Comparison of ENCODE assay signal across 12 cellular contexts in genomic region chr9:123364241-123364824, GRCh38. TPM values are rescaled to one million over a fixed set of nuclear protein-coding genes. Genes with fewer than 3 reads are reported as not detected.
A peak's percentile ranks its signal among the peaks of the same experiment; 100 is the strongest.
DNase-seq lines count a peak whose midpoint lies in the region; ATAC-seq and TF ChIP-seq lines count a peak whose summit lies in the region.
"Had no signal": no experiment of that assay in that cellular context is flagged by ENCODE, and none has a peak within 500 bp of the region (broad histone marks: within the 10 kb centered on the region; RNA-seq: fewer than 3 reads in every experiment).

No MANE protein-coding gene starts in this region.

- no peak overlapping the region for H3K4me2 ChIP-seq in Karpas-422 (ENCODE audit: low read depth, low read length, poor library complexity, severe bottlenecking)
- H3K4me2 ChIP-seq: A549 had no signal

- H3K27me3 ChIP-seq in heart left ventricle (peaks cover 0 to 28% (median 0%) of the 10 kb centered on the region in 9 donors), dorsolateral prefrontal cortex (peaks cover 0 to 6% (median 0%) of the 10 kb centered on the region in 45 donors), uterus (no peaks in the 10 kb centered on the region), Karpas-422 (ENCODE audit: low read length) (no peaks in the 10 kb centered on the region)
- H3K27me3 ChIP-seq: transverse colon had no signal

- 61 to 74% (median 68%) methylated on average over 11 of the region's 11 CpGs for WGBS in heart left ventricle, 4 donors

- TF ChIP-seq CTCF in heart left ventricle (IDR thresholded peaks at IDR 0.05) (no peak), dorsolateral prefrontal cortex (IDR thresholded peaks at IDR 0.05 in 54 of 56, conservative IDR thresholded peaks at IDR 0.05 in 2 of 56; ENCODE audit: low read depth in 1 of 56, partially characterized antibody in 56 of 56) (peak in 3 of 56 donors; percentile 5 to 15 (median 7)), mesothelial cell of epicardium (IDR thresholded peaks at IDR 0.05; ENCODE audit: unreplicated experiment) (no peak), uterus (IDR thresholded peaks at IDR 0.05) (no peak), GM13976 (IDR thresholded peaks at IDR 0.05; ENCODE audit: borderline replicate concordance, control extremely low read depth, extremely low read depth, insufficient read depth, missing control alignments) (no peak)

- H3K9me2 ChIP-seq in Karpas-422 (replicated peaks; ENCODE audit: insufficient read depth, low read length): no peaks in the 10 kb centered on the region

- intact Hi-C loops in heart left ventricle (cut with DNase I): no loop called here
- intact Hi-C loops in Right ventricle myocardium superior (cut with DNase I): no loop called here
- intact Hi-C loops in dorsolateral prefrontal cortex (cut with DNase I): no loop called here
- intact Hi-C loops in uterus (cut with DNase I; ENCODE audit: low total_unique reads): no loop called here

- no peaks in the 10 kb centered on the region for H4K20me1 ChIP-seq in Karpas-422 (ENCODE audit: insufficient read depth, low read depth, low read length)

- DNase-seq in heart left ventricle (no peak), Right ventricle myocardium superior (no peak), dorsolateral prefrontal cortex (peak in 9 of 10 donors; percentile 58 to 91 (median 81)), mesothelial cell of epicardium (ENCODE audit: low spot score in 2 of 2, unreplicated experiment in 2 of 2) (no peak), uterus (peak; percentile 87 to 95), GM13976 (ENCODE audit: low spot score) (no peak), Karpas-422 (no peak)
- DNase-seq: activated gamma-delta T cell; effector CD4-positive, alpha-beta T cell; transverse colon had no signal

- H3K27ac ChIP-seq in heart left ventricle (no peak overlapping the region), dorsolateral prefrontal cortex (peak overlapping the region in 57 of 59 donors; percentile 52 to 99 (median 87)), uterus (peak overlapping the region; percentile 81), Karpas-422 (ENCODE audit: low read length) (no peak overlapping the region)
- H3K27ac ChIP-seq: A549, transverse colon had no signal

- H3K4me1 Mint-ChIP-seq in mesothelial cell of epicardium: peaks cover 64% of the 10 kb centered on the region

- no peak overlapping the region for H3K9ac ChIP-seq in Karpas-422 (ENCODE audit: low read length)

- TF ChIP-seq POLR2A in heart left ventricle (IDR thresholded peaks at IDR 0.05) (no peak), uterus (IDR thresholded peaks at IDR 0.05) (peak in 1 of 2 donors; percentile 32)

- H3K9me3 Mint-ChIP-seq in mesothelial cell of epicardium: no peaks in the 10 kb centered on the region

- ATAC-seq in heart left ventricle (peak in 3 of 4 donors; percentile 20 to 35 (median 30)), Right ventricle myocardium superior (ENCODE audit: poor library complexity) (no peak), GM18870 (IDR thresholded peaks at IDR 0.05; ENCODE audit: unreplicated experiment) (no peak)
- ATAC-seq: A549 had no signal

- H3K9me3 ChIP-seq in heart left ventricle: no peaks in the 10 kb centered on the region
- no peaks in the 10 kb centered on the region for H3K9me3 ChIP-seq in uterus
- H3K9me3 ChIP-seq in Karpas-422 (ENCODE audit: low read length): no peaks in the 10 kb centered on the region
- H3K9me3 ChIP-seq: A549, transverse colon had no signal

- H3K4me3 Mint-ChIP-seq in mesothelial cell of epicardium: no peak overlapping the region

- peaks cover 1% of the 10 kb centered on the region for H3K36me3 Mint-ChIP-seq in mesothelial cell of epicardium

- peaks cover 0 to 8% (median 0%) of the 10 kb centered on the region in 12 donors for H3K4me1 ChIP-seq in heart left ventricle
- peaks cover 0 to 5% of the 10 kb centered on the region in 2 donors for H3K4me1 ChIP-seq in uterus
- H3K4me1 ChIP-seq in Karpas-422 (ENCODE audit: low read length): peaks cover 13% of the 10 kb centered on the region

- no peaks in the 10 kb centered on the region for H3K36me3 ChIP-seq in heart left ventricle
- H3K36me3 ChIP-seq in uterus: no peaks in the 10 kb centered on the region
- H3K36me3 ChIP-seq in Karpas-422 (ENCODE audit: insufficient read depth, low read length): no peaks in the 10 kb centered on the region
- H3K36me3 ChIP-seq: transverse colon had no signal

- peak overlapping the region; percentile 82 for H3K27ac Mint-ChIP-seq in mesothelial cell of epicardium

- no peak overlapping the region for H2AFZ ChIP-seq in Karpas-422 (ENCODE audit: low read length)

- H3K4me3 ChIP-seq in heart left ventricle (no peak overlapping the region), dorsolateral prefrontal cortex (peak overlapping the region in 10 of 59 donors; percentile 3 to 33 (median 14)), uterus (no peak overlapping the region), Karpas-422 (ENCODE audit: low read length) (no peak overlapping the region)
- H3K4me3 ChIP-seq: A549, transverse colon had no signal

- no peaks in the 10 kb centered on the region for H3K79me2 ChIP-seq in Karpas-422 (ENCODE audit: low read length)

- in situ Hi-C loops in GM13976 (cut with MboI; ENCODE audit: low sequenced_read_pairs, unreplicated experiment): loop anchor here (25.0 kb wide), 1 partner anchor 902 kb away; no protein-coding TSS in a partner anchor

- H3K27me3 Mint-ChIP-seq in mesothelial cell of epicardium (ENCODE audit: low read depth): no peaks in the 10 kb centered on the region

RNA-seq across cellular contexts. Expression of gene CRB2, which starts 8.3 kb away (rescaled TPM):
- total RNA-seq in heart left ventricle: 10 to 100 TPM in 1 of 9 donors, under 1 TPM in 2, not detected in 6; 0.05 to 10.1 (median 0.10) TPM
- not detected for polyA plus RNA-seq in heart left ventricle
- not detected for total RNA-seq in Right ventricle myocardium superior
- total RNA-seq in dorsolateral prefrontal cortex: 100 to 1,000 TPM in 1 of 120 experiments, 10 to 100 TPM in 119; 14.5 to 102 (median 32.1) TPM
- 35.1 to 43.0 TPM (median 41.0 TPM) in 3 replicates for total RNA-seq in mesothelial cell of epicardium
- total RNA-seq in uterus: 10 to 100 TPM in 1 of 4 donors, 1 to 10 TPM in 3; 2.2 to 19.4 (median 3.1) TPM
- not detected in 2 replicates for total RNA-seq in Karpas-422 (2014; rRNA removed; shearing (Covaris generic); ENCODE audit: low replicate concordance)

Comparison
In these comparisons a context has a peak if more than half of its experiments do, and no peak if none do; other contexts are left out.
1. ATAC-seq: peak in heart left ventricle (3 of 4); none in Right ventricle myocardium superior (single experiment) and GM18870 (single experiment).
2. DNase-seq: peak in dorsolateral prefrontal cortex (9 of 10) and uterus (2 of 2); none in heart left ventricle (0 of 5), Right ventricle myocardium superior (single experiment), mesothelial cell of epicardium (0 of 2), GM13976 (single experiment) and Karpas-422 (single experiment).
3. H3K27ac ChIP-seq: peak in dorsolateral prefrontal cortex (57 of 59) and uterus (2 of 2); none in heart left ventricle (0 of 12) and Karpas-422 (single experiment).